28 cellular contexts compared by ENCODE assay signal in the genomic region with DNA sequence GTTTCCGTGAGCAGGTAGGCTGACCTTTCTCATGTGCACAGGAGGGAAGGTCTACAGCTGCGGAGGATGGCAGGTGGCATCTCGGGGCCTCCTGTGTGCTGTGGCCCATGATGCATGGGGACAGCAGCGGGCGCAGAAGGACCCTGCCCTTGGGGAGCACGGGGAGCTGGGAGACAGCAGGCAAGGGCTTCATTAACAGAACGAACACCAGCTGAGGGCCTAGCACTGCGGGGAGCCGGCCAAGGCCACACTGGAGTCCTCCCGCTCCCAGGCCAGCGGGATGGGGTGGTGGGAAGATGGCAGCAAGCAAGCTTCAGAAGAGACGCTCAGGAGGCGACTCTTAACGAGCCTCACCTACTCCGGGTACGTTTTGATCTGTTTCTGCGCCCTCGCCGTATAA.
"Had no signal": no experiment of that assay in that cellular context is flagged by ENCODE, and none has a peak within 500 bp of the region (broad histone marks: within the 10 kb centered on the region; RNA-seq: fewer than 3 reads in every experiment).

No MANE protein-coding gene starts in this region.

- H3K9me3 Mint-ChIP-seq: activated CD4-positive, alpha-beta T cell treated with anti-CD3 and anti-CD28 coated beads, Interleukin-2, amount 10 ng/mL, durations not matched to agents 24 days and 14 days; activated CD8-positive, alpha-beta T cell treated with anti-CD3 and anti-CD28 coated beads for 36 hours; activated T-helper 17 cell treated with anti-CD3 and anti-CD28 coated beads, Interleukin-2, amount 50 U/mL, for 72 hours; T-helper 1 cell treated with Interleukin-12 subunit alpha and Interleukin-12 subunit beta and Interleukin-4 antibody, amounts not matched to agents 30 μg/mL and 1 μg/mL, for 36 hours; T-helper 2 cell treated with Interferon-gamma antibody and Interleukin-4, amounts not matched to agents 5 μg/mL and 100 μg/mL, for 36 hours had no signal

- H3K9me3 ChIP-seq: adrenal gland, body of pancreas, breast epithelium, SJSA1, SK-N-SH had no signal

- H3K27ac ChIP-seq: adrenal gland, body of pancreas, breast epithelium, SJSA1 had no signal

- H3K36me3 ChIP-seq: adrenal gland, breast epithelium, SJSA1 had no signal

- DNase-seq: activated CD4-positive, alpha-beta T cell treated with anti-CD3 and anti-CD28 coated beads, Interleukin-2, amount 10 ng/mL, durations not matched to agents 24 days and 14 days; activated CD4-positive, alpha-beta T cell treated with anti-CD3 and anti-CD28 coated beads, Interleukin-2, amount 50 U/mL, for 4 hours; activated CD8-positive, alpha-beta T cell treated with anti-CD3 and anti-CD28 coated beads for 36 hours; activated gamma-delta T cell treated with Interleukin-2 at 50 U/mL for 16 hours; activated naive CD4-positive, alpha-beta T cell treated with anti-CD3 and anti-CD28 coated beads for 36 hours; activated T-cell treated with anti-CD3 and anti-CD28 coated beads, Interleukin-2, amount 50 U/mL, for 1 hour; activated T-cell treated with anti-CD3 and anti-CD28 coated beads, Interleukin-2, amount 50 U/mL, for 72 hours; body of pancreas; caudate nucleus; KG1; MM.1S; MV-4-11; NCI-H1092 treated with DMSO at 0.1 percent for 48 hours; NCI-H1417; NCI-H1930; NCI-H2081 treated with DMSO at 0.1 percent for 48 hours; NCI-H345; NCI-H524 treated with DMSO at 0.1 percent for 48 hours; SHP77 treated with DMSO at 0.1 percent for 48 hours; SK-N-SH had no signal

- H3K27ac Mint-ChIP-seq: activated CD4-positive, alpha-beta T cell treated with anti-CD3 and anti-CD28 coated beads, Interleukin-2, amount 10 ng/mL, durations not matched to agents 24 days and 14 days; activated CD8-positive, alpha-beta T cell treated with anti-CD3 and anti-CD28 coated beads for 36 hours; activated naive CD4-positive, alpha-beta T cell treated with anti-CD3 and anti-CD28 coated beads for 36 hours; activated naive CD4-positive, alpha-beta T cell treated with anti-CD3 and anti-CD28 coated beads, Interleukin-2, amount 50 U/mL, for 72 hours; activated T-cell treated with anti-CD3 and anti-CD28 coated beads, Interleukin-2, amount 50 U/mL, for 72 hours; activated T-helper 17 cell treated with anti-CD3 and anti-CD28 coated beads, Interleukin-2, amount 50 U/mL, for 72 hours; T-helper 1 cell treated with Interleukin-12 subunit alpha and Interleukin-12 subunit beta and Interleukin-4 antibody, amounts not matched to agents 30 μg/mL and 1 μg/mL, for 36 hours; T-helper 2 cell treated with Interferon-gamma antibody and Interleukin-4, amounts not matched to agents 5 μg/mL and 100 μg/mL, for 36 hours had no signal

- H3K4me3 Mint-ChIP-seq: activated CD4-positive, alpha-beta T cell treated with anti-CD3 and anti-CD28 coated beads, Interleukin-2, amount 10 ng/mL, durations not matched to agents 24 days and 14 days; activated CD8-positive, alpha-beta T cell treated with anti-CD3 and anti-CD28 coated beads for 36 hours; activated naive CD4-positive, alpha-beta T cell treated with anti-CD3 and anti-CD28 coated beads for 36 hours; activated T-cell treated with anti-CD3 and anti-CD28 coated beads, Interleukin-2, amount 50 U/mL, for 72 hours; activated T-helper 17 cell treated with anti-CD3 and anti-CD28 coated beads, Interleukin-2, amount 50 U/mL, for 72 hours; T-helper 1 cell treated with Interleukin-12 subunit alpha and Interleukin-12 subunit beta and Interleukin-4 antibody, amounts not matched to agents 30 μg/mL and 1 μg/mL, for 36 hours; T-helper 2 cell treated with Interferon-gamma antibody and Interleukin-4, amounts not matched to agents 5 μg/mL and 100 μg/mL, for 36 hours had no signal

- H3K4me1 ChIP-seq: breast epithelium had no signal

- H3K27me3 ChIP-seq: adrenal gland, SJSA1 had no signal

- H3K4me1 Mint-ChIP-seq: activated CD4-positive, alpha-beta T cell treated with anti-CD3 and anti-CD28 coated beads, Interleukin-2, amount 10 ng/mL, durations not matched to agents 24 days and 14 days; activated T-helper 17 cell treated with anti-CD3 and anti-CD28 coated beads, Interleukin-2, amount 50 U/mL, for 72 hours had no signal

- H3K4me3 ChIP-seq: adrenal gland, body of pancreas, breast epithelium, SJSA1 had no signal

- ATAC-seq: activated CD8-positive, alpha-beta T cell treated with anti-CD3 and anti-CD28 coated beads for 36 hours; activated naive CD4-positive, alpha-beta T cell treated with anti-CD3 and anti-CD28 coated beads, Interleukin-2, amount 50 U/mL, for 72 hours; activated T-cell treated with anti-CD3 and anti-CD28 coated beads, Interleukin-2, amount 50 U/mL, for 72 hours; activated T-helper 17 cell treated with anti-CD3 and anti-CD28 coated beads, Interleukin-2, amount 50 U/mL, for 72 hours; body of pancreas; Panc1 had no signal

- H3K27me3 Mint-ChIP-seq: activated CD4-positive, alpha-beta T cell treated with anti-CD3 and anti-CD28 coated beads, Interleukin-2, amount 10 ng/mL, durations not matched to agents 24 days and 14 days had no signal
